ENCODE assay signal across 20 cellular contexts in the genomic region with DNA sequence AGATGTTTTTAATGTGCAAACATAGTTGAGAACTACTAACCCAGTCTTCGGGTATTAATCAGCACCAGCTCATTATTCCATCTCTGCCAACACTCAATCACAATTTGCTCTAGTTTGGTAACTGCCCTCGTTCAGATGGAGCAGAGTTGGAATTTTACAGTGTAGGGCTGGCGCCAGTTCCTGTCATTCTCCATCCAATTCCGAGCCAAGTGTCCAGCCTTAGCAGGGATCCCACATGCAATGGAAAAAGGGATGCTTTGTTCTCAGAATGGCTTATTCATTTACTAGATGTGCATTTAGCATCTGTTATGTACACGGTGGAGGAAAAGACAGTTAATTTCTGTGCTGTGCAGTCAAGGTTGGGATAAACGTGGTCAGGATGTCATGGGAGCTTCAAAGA.
DNase-seq lines count a peak whose midpoint lies in the region; ATAC-seq and TF ChIP-seq lines count a peak whose summit lies in the region.
"Had no signal": no experiment of that assay in that cellular context is flagged by ENCODE, and none has a peak within 500 bp of the region (broad histone marks: within the 10 kb centered on the region; RNA-seq: fewer than 3 reads in every experiment).

No MANE protein-coding gene starts in this region.

- H3K4me3 ChIP-seq in endodermal cell (ENCODE audit: low read length) = no peak overlapping the region

- no peak overlapping the region for H3K27ac Mint-ChIP-seq in endodermal cell
- H3K27ac Mint-ChIP-seq: B cell; CD4-positive, CD25-positive, alpha-beta regulatory T cell; CD8-positive, alpha-beta memory T cell; HFFc6 had no signal

- H3K9me3 Mint-ChIP-seq in endodermal cell = peaks cover 4% of the 10 kb centered on the region
- H3K9me3 Mint-ChIP-seq: CD8-positive, alpha-beta memory T cell had no signal

- DNase-seq in G401 (ENCODE audit: low spot score) (peak; percentile 49), NCI-H446 treated with DMSO at 0.1 percent for 48 hours (lab: John Stamatoyannopoulos, UW) (peak; percentile 47), endodermal cell (peak; percentile 5), cardiac septum (ENCODE audit: low spot score) (no peak)
- no peak for DNase-seq in activated CD8-positive, alpha-beta memory T cell treated with anti-CD3 and anti-CD28 coated beads, Interleukin-2, amount 50 U/mL, for 4 hours
- DNase-seq: C1 segment of cervical spinal cord; CD4-positive, CD25-positive, alpha-beta regulatory T cell; CD8-positive, alpha-beta memory T cell; COR-L47; DMS 273 treated with DMSO at 0.1 percent for 48 hours; DMS53; DND-41; EL; GOT3; H7; HFFc6; IMR-90 had no signal

- no peak overlapping the region for H3K27ac ChIP-seq in endodermal cell (ENCODE audit: low read depth, low read length)

- in situ Hi-C loops in G401 (cut with HindIII; ENCODE audit: low sequenced_read_pairs) = no loop called here

- no peak for TF ChIP-seq CTCF in endodermal cell (conservative IDR thresholded peaks at IDR 0.05)

- intact Hi-C loops in cardiac septum (cut with DNase I) = no loop called here

- peaks cover 40% of the 10 kb centered on the region for H3K4me1 Mint-ChIP-seq in endodermal cell
- H3K4me1 Mint-ChIP-seq: B cell; CD4-positive, CD25-positive, alpha-beta regulatory T cell; CD8-positive, alpha-beta memory T cell had no signal

- no peak overlapping the region for H3K4me3 Mint-ChIP-seq in endodermal cell
- H3K4me3 Mint-ChIP-seq: B cell; CD4-positive, CD25-positive, alpha-beta regulatory T cell; CD8-positive, alpha-beta memory T cell; HFFc6 had no signal

- H3K36me3 Mint-ChIP-seq in endodermal cell (ENCODE audit: low read depth) = peaks cover 4% of the 10 kb centered on the region

- no peaks in the 10 kb centered on the region for H3K27me3 ChIP-seq in endodermal cell (ENCODE audit: control insufficient read depth, insufficient read depth, low read length, poor library complexity, severe bottlenecking)

- 88 to 93% methylated on average over 6 of the region's 6 CpGs for WGBS in endodermal cell (ENCODE audit: insufficient coverage in 1 of 2, insufficient read length in 1 of 2), 2 experiments

- no peak for ATAC-seq in GM21576 (IDR thresholded peaks at IDR 0.05; ENCODE audit: unreplicated experiment)
- ATAC-seq: HCT116 had no signal

- no peak overlapping the region for H3K9ac ChIP-seq in endodermal cell (ENCODE audit: extremely low read depth, low read length, poor library complexity, severe bottlenecking)

- H3K9me3 ChIP-seq in endodermal cell (ENCODE audit: control insufficient read depth, low read length) = no peaks in the 10 kb centered on the region

- no peaks in the 10 kb centered on the region for H3K36me3 ChIP-seq in endodermal cell (ENCODE audit: control insufficient read depth, insufficient read depth, low read length)

- peaks cover 20% of the 10 kb centered on the region for H3K4me1 ChIP-seq in endodermal cell (ENCODE audit: control insufficient read depth, insufficient read depth, low read length)

- peaks cover 32% of the 10 kb centered on the region for H3K27me3 Mint-ChIP-seq in endodermal cell (ENCODE audit: insufficient read depth)
- H3K27me3 Mint-ChIP-seq: B cell; CD4-positive, CD25-positive, alpha-beta regulatory T cell had no signal

Comparison
In these comparisons a context has a peak if more than half of its experiments do, and no peak if none do; other contexts are left out.
1. DNase-seq: peak in G401 (single experiment), NCI-H446 treated with DMSO at 0.1 percent for 48 hours (single experiment) and endodermal cell (single experiment); none in cardiac septum (single experiment) and activated CD8-positive, alpha-beta memory T cell treated with anti-CD3 and anti-CD28 coated beads, Interleukin-2, amount 50 U/mL, for 4 hours (single experiment).